ENCODE assay signal across 27 cellular contexts in genomic region chr5:111855356-111855755, GRCh38.
A peak's percentile ranks its signal among the peaks of the same experiment; 100 is the strongest.
DNase-seq lines count a peak whose midpoint lies in the region; ATAC-seq and TF ChIP-seq lines count a peak whose summit lies in the region.
"Had no signal": no experiment of that assay in that cellular context is flagged by ENCODE, and none has a peak within 500 bp of the region (broad histone marks: within the 10 kb centered on the region; RNA-seq: fewer than 3 reads in every experiment).

No MANE protein-coding gene starts in this region.

- H3K27me3 ChIP-seq in right atrium auricular region, result no peaks in the 10 kb centered on the region
- H3K27me3 ChIP-seq: BE2C, tibial artery had no signal

- H3K4me3 ChIP-seq in right atrium auricular region, result no peak overlapping the region
- H3K4me3 ChIP-seq: K562, SK-N-MC, tibial artery had no signal

- peaks cover 0 to 2% (median 0%) of the 10 kb centered on the region in 5 experiments for H3K9me3 Mint-ChIP-seq in brain
- H3K9me3 Mint-ChIP-seq in nephron, result no peaks in the 10 kb centered on the region

- no peak for DNase-seq in left ventricle myocardium superior
- DNase-seq in right atrium auricular region (ENCODE audit: low spot score), result no peak
- DNase-seq in NCI-H748 (lab: John Stamatoyannopoulos, UW; ENCODE audit: unreplicated experiment), result no peak
- no peak for DNase-seq in cerebellar nuclear complex (lab: John Stamatoyannopoulos, UW)
- DNase-seq: activated CD4-positive, alpha-beta T cell treated with anti-CD3 and anti-CD28 coated beads for 1 hour; activated CD8-positive, alpha-beta T cell treated with anti-CD3 and anti-CD28 coated beads, Interleukin-2, amount 10 ng/mL, durations not matched to agents 7 days and 5 days; BE2C; CD8-positive, alpha-beta memory T cell; DMS53; GDM1; kidney glomerular epithelial cell; mammary epithelial cell; NCI-H1105 treated with DMSO at 0.1 percent for 48 hours; NCI-H2081 treated with DMSO at 0.1 percent for 48 hours; NCI-H446; nucleus accumbens; small intestine; stimulated activated CD4-positive, alpha-beta T cell treated with anti-CD3 and anti-CD28 coated beads, Interleukin-1b, Interleukin-23, amount 100 ng/mL, for 48 hours; stimulated activated CD8-positive, alpha-beta memory T cell treated with anti-CD3 and anti-CD28 coated beads, Interleukin-4, amount 100 ng/mL, for 48 hours; tibial artery had no signal

- H3K27ac Mint-ChIP-seq in brain (peak overlapping the region in 3 of 5 experiments; percentile 26 to 46 (median 31)), nephron (peak overlapping the region; percentile 49 to 61 (median 54))
- H3K27ac Mint-ChIP-seq: activated CD8-positive, alpha-beta T cell treated with anti-CD3 and anti-CD28 coated beads, Interleukin-2, amount 10 ng/mL, durations not matched to agents 7 days and 5 days; activated naive CD8-positive, alpha-beta T cell; CD8-positive, alpha-beta memory T cell had no signal

- intact Hi-C loops in left ventricle myocardium superior (cut with micrococcal nuclease), result no loop called here

- TF ChIP-seq POLR2A in GM18505 (IDR thresholded peaks at IDR 0.05; ENCODE audit: borderline replicate concordance, extremely low read depth, insufficient read depth, insufficient read length), result no peak

- ATAC-seq in left ventricle myocardium superior, result peak; percentile 50
- no peak for ATAC-seq in GM18505 (IDR thresholded peaks at IDR 0.05; ENCODE audit: unreplicated experiment)
- ATAC-seq: activated CD8-positive, alpha-beta T cell treated with anti-CD3 and anti-CD28 coated beads, Interleukin-2, amount 10 ng/mL, durations not matched to agents 7 days and 5 days; K562 had no signal

- H3K4me3 Mint-ChIP-seq in brain (no peak overlapping the region), nephron (no peak overlapping the region)
- H3K4me3 Mint-ChIP-seq: activated CD8-positive, alpha-beta T cell treated with anti-CD3 and anti-CD28 coated beads, Interleukin-2, amount 10 ng/mL, durations not matched to agents 7 days and 5 days; activated naive CD8-positive, alpha-beta T cell; CD8-positive, alpha-beta memory T cell had no signal

- no peaks in the 10 kb centered on the region for H3K36me3 ChIP-seq in right atrium auricular region
- H3K36me3 ChIP-seq: BE2C, tibial artery had no signal

- peaks cover 6% of the 10 kb centered on the region for H3K27me3 Mint-ChIP-seq in brain
- no peaks in the 10 kb centered on the region for H3K27me3 Mint-ChIP-seq in nephron (ENCODE audit: low read depth)
- H3K27me3 Mint-ChIP-seq: activated naive CD8-positive, alpha-beta T cell had no signal

- H3K27ac ChIP-seq in right atrium auricular region, result no peak overlapping the region
- H3K27ac ChIP-seq: RWPE1, SK-N-MC, tibial artery had no signal

- H3K36me3 Mint-ChIP-seq in brain, result no peaks in the 10 kb centered on the region
- no peaks in the 10 kb centered on the region for H3K36me3 Mint-ChIP-seq in nephron (ENCODE audit: low read depth)
- H3K36me3 Mint-ChIP-seq: activated naive CD8-positive, alpha-beta T cell; CD8-positive, alpha-beta memory T cell had no signal

- H3K4me1 ChIP-seq in right atrium auricular region, result peaks cover 0 to 27% of the 10 kb centered on the region in 2 donors
- H3K4me1 ChIP-seq: BE2C had no signal

- no peaks in the 10 kb centered on the region for H3K9me3 ChIP-seq in right atrium auricular region
- H3K9me3 ChIP-seq: BE2C, tibial artery had no signal

- H3K4me1 Mint-ChIP-seq in brain (peaks cover 28% of the 10 kb centered on the region), nephron (peaks cover 35% of the 10 kb centered on the region)
- H3K4me1 Mint-ChIP-seq: CD8-positive, alpha-beta memory T cell had no signal

- TF ChIP-seq CTCF in right atrium auricular region (IDR thresholded peaks at IDR 0.05) (no peak), brain (conservative IDR thresholded peaks at IDR 0.05) (no peak), nephron (IDR thresholded peaks at IDR 0.05; ENCODE audit: unreplicated experiment in 3 of 3) (no peak)
